1 cellular context compared by ENCODE assay signal in the genomic region with DNA sequence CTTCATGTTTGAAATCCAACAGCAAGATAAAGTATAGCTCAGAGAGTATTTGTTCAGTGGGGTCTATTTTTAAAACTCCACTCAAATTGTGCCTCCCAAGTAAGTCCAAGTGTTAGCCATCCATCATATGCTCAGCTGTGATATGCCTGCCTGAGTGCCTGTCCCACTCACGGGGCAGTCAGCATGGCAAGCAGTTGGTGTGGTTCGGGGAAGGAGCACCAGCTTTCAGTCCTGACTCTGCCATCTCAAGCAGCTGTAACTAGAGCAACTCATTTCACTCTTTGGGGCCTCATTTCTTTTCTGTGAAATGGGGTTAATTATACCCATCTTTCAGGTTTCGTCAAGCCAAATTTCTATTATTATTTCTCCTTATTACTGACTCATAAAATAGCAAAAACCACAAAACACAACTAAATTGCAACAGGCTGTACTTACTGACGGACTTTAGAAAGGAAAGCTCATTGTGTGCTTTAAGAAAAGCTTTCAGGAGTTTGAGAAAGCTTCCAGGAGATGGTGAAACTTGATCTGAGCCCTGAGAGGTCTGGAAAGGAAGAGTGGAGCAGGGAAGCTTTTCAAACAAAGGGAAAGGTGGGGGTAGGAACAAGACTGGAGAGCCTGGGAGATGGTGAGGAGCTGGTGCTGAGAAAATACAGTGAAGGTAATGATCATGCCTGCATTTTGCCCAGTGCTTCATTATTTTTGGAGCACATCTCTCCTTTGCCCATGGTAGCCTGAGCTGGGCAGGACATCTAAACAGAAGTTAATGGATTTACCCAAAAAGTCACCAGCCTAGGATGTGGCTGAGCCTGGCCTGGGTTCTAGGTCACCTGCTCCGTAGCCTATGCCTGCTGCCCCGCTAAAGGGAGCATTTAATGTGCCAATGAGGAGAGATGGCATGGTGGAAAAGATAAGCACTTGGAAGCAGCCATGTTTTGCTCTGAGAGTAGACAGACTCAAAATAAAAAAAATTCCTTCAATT.
TF ChIP-seq lines count a peak whose summit lies in the region.

No MANE protein-coding gene starts in this region.

TF ChIP-seq in H1, 55 proteins besides CTCF, POLR2A, EP300 and RAD21:
- TF ChIP-seq TEAD4 (IDR thresholded peaks at IDR 0.05; ENCODE audit: low read depth, low read length) = no peak
- no peak for TF ChIP-seq FOSL1 (IDR thresholded peaks at IDR 0.05; ENCODE audit: insufficient read depth, low read depth, low read length)
- TF ChIP-seq GABPA (IDR thresholded peaks at IDR 0.05; ENCODE audit: borderline replicate concordance, insufficient read depth, low read length) = no peak
- no peak for TF ChIP-seq ASH2L (IDR thresholded peaks at IDR 0.05; ENCODE audit: low read length)
- no peak for TF ChIP-seq CBX5 (IDR thresholded peaks at IDR 0.05; ENCODE audit: low read depth, low read length)
- no peak for TF ChIP-seq CHD2 (IDR thresholded peaks at IDR 0.05; ENCODE audit: low read length)
- no peak for TF ChIP-seq CTBP2 (IDR thresholded peaks at IDR 0.05; ENCODE audit: borderline replicate concordance, insufficient read depth, insufficient read length, low read length)
- TF ChIP-seq ZNF274 (IDR thresholded peaks at IDR 0.05; ENCODE audit: borderline replicate concordance, extremely low read depth, low read length) = no peak
- TF ChIP-seq RNF2 (IDR thresholded peaks at IDR 0.05; ENCODE audit: borderline replicate concordance, low read depth, low read length, missing control alignments, poor library complexity, severe bottlenecking) = no peak
- TF ChIP-seq YY1 (IDR thresholded peaks at IDR 0.05; ENCODE audit: low read depth, low read length) = no peak
